Comparison of ENCODE assay signal across 24 cellular contexts in genomic region chr4:169199184-169199583, GRCh38.
A peak's percentile ranks its signal among the peaks of the same experiment; 100 is the strongest.
DNase-seq lines count a peak whose midpoint lies in the region; ATAC-seq and TF ChIP-seq lines count a peak whose summit lies in the region.
"Had no signal": no experiment of that assay in that cellular context is flagged by ENCODE, and none has a peak within 500 bp of the region (broad histone marks: within the 10 kb centered on the region; RNA-seq: fewer than 3 reads in every experiment).

No MANE protein-coding gene starts in this region.

- H3K9ac ChIP-seq in endodermal cell (ENCODE audit: extremely low read depth, low read length, poor library complexity, severe bottlenecking) = no peak overlapping the region
- H3K9ac ChIP-seq: BLaER1 had no signal

- intact Hi-C loops in spleen (cut with DNase I; ENCODE audit: low total_unique reads) = no loop called here

- DNase-seq in Jurkat, Clone E6-1 (ENCODE audit: low read depth, low spot score) = peak; percentile 6
- no peak for DNase-seq in endodermal cell
- no peak for DNase-seq in NCI-H510A treated with DMSO at 0.1 percent for 48 hours (lab: John Stamatoyannopoulos, UW)
- DNase-seq in NK-92 treated with Interleukin-12 subunit alpha and Interleukin-12 subunit beta, amount 100 ng/mL, for 24 hours (lab: John Stamatoyannopoulos, UW) = no peak
- no peak for DNase-seq in GM20000 (ENCODE audit: low spot score)
- no peak for DNase-seq in spleen
- DNase-seq: CD4-positive, CD25-positive, alpha-beta regulatory T cell; DMS53; HCEC 1CT; KBM-7; MG63; NCI-H1417; NCI-H1694; NCI-H2029 treated with DMSO at 0.1 percent for 48 hours; NCI-H2227 treated with DMSO at 0.1 percent for 48 hours; NCI-H69; SHP77; T-cell had no signal

- no peak overlapping the region for H3K4me3 ChIP-seq in Jurkat, Clone E6-1 (ENCODE audit: low read length)
- H3K4me3 ChIP-seq in endodermal cell (ENCODE audit: low read length) = no peak overlapping the region
- H3K4me3 ChIP-seq in spleen = no peak overlapping the region
- H3K4me3 ChIP-seq: BLaER1, MG63 had no signal

- H3K27me3 ChIP-seq in endodermal cell (ENCODE audit: control insufficient read depth, insufficient read depth, low read length, poor library complexity, severe bottlenecking) (no peaks in the 10 kb centered on the region), spleen (replicated peaks in 1 of 7) (no peaks in the 10 kb centered on the region)
- H3K27me3 ChIP-seq: BLaER1, MG63 had no signal

- no peaks in the 10 kb centered on the region for H3K27me3 Mint-ChIP-seq in endodermal cell (ENCODE audit: insufficient read depth)

- H3K36me3 ChIP-seq in endodermal cell (ENCODE audit: control insufficient read depth, insufficient read depth, low read length) (peaks cover 18% of the 10 kb centered on the region), spleen (no peaks in the 10 kb centered on the region)
- H3K36me3 ChIP-seq: BLaER1 had no signal

- no peak for TF ChIP-seq CTCF in endodermal cell (conservative IDR thresholded peaks at IDR 0.05)
- TF ChIP-seq CTCF in GM20000 (IDR thresholded peaks at IDR 0.05; ENCODE audit: extremely low read depth, missing control alignments) = no peak
- TF ChIP-seq CTCF in spleen (IDR thresholded peaks at IDR 0.05 in 8 of 11, conservative IDR thresholded peaks at IDR 0.05 in 3 of 11) = no peak

- no peak for TF ChIP-seq POLR2A in spleen (IDR thresholded peaks at IDR 0.05)

- H3K27ac ChIP-seq in endodermal cell (ENCODE audit: low read depth, low read length) = no peak overlapping the region
- H3K27ac ChIP-seq in spleen = no peak overlapping the region
- H3K27ac ChIP-seq: BLaER1, RWPE1 had no signal

- H3K27ac Mint-ChIP-seq in endodermal cell = peak overlapping the region; percentile 11
- H3K27ac Mint-ChIP-seq: T-cell had no signal

- H3K4me1 ChIP-seq in endodermal cell (ENCODE audit: control insufficient read depth, insufficient read depth, low read length) = peaks cover 21% of the 10 kb centered on the region
- H3K4me1 ChIP-seq in spleen = peaks cover 0 to 10% (median 0%) of the 10 kb centered on the region in 6 donors

- no peaks in the 10 kb centered on the region for H3K9me3 Mint-ChIP-seq in endodermal cell

- H3K4me1 Mint-ChIP-seq in endodermal cell = peaks cover 38% of the 10 kb centered on the region
- H3K4me1 Mint-ChIP-seq: CD4-positive, CD25-positive, alpha-beta regulatory T cell; T-cell had no signal

- H3K4me3 Mint-ChIP-seq in endodermal cell = no peak overlapping the region
- H3K4me3 Mint-ChIP-seq: T-cell had no signal

- no peaks in the 10 kb centered on the region for H3K9me3 ChIP-seq in endodermal cell (ENCODE audit: control insufficient read depth, low read length)
- peaks cover 0 to 19% (median 15%) of the 10 kb centered on the region in 8 donors for H3K9me3 ChIP-seq in spleen

- H3K36me3 Mint-ChIP-seq in endodermal cell (ENCODE audit: low read depth) = peaks cover 14% of the 10 kb centered on the region
- H3K36me3 Mint-ChIP-seq: CD4-positive, CD25-positive, alpha-beta regulatory T cell; T-cell had no signal

- ATAC-seq in GM18498 (IDR thresholded peaks at IDR 0.05; ENCODE audit: unreplicated experiment) (peak; percentile 72), GM19463 (IDR thresholded peaks at IDR 0.05; ENCODE audit: unreplicated experiment) (peak; percentile 44)
- ATAC-seq: HepG2, Panc1, T-cell had no signal

- WGBS in endodermal cell (ENCODE audit: insufficient coverage in 1 of 2, insufficient read length in 1 of 2), 2 experiments = 96% methylated on average over 3 of the region's 3 CpGs
- WGBS in spleen, 5 donors = 56 to 67% (median 61%) methylated on average over 3 of the region's 3 CpGs
